Comparison of ENCODE assay signal across 15 cellular contexts in genomic region chr4:149280886-149281285, GRCh38.
"Had no signal": no experiment of that assay in that cellular context is flagged by ENCODE, and none has a peak within 500 bp of the region (broad histone marks: within the 10 kb centered on the region; RNA-seq: fewer than 3 reads in every experiment).

No MANE protein-coding gene starts in this region.

- H3K27ac Mint-ChIP-seq: naive thymus-derived CD8-positive, alpha-beta T cell; stimulated activated memory B cell treated with anti-CD40 and anti-IgM and Interleukin-4, amounts not matched to agents 10 μg/mL and 1 μg/mL and 100 μg/mL, for 72 hours had no signal

- H3K4me3 ChIP-seq: cardiac muscle cell, gastrocnemius medialis, stomach, thoracic aorta, transverse colon had no signal

- H3K4me3 Mint-ChIP-seq: naive thymus-derived CD8-positive, alpha-beta T cell; neural crest cell; stimulated activated memory B cell treated with anti-CD40 and anti-IgM and Interleukin-4, amounts not matched to agents 10 μg/mL and 1 μg/mL and 100 μg/mL, for 72 hours had no signal

- H3K36me3 Mint-ChIP-seq: naive thymus-derived CD8-positive, alpha-beta T cell; stimulated activated memory B cell treated with anti-CD40 and anti-IgM and Interleukin-4, amounts not matched to agents 10 μg/mL and 1 μg/mL and 100 μg/mL, for 72 hours had no signal

- DNase-seq: cerebellar nuclear complex; dermis blood vessel endothelial cell; gastrocnemius medialis; islet precursor cell; mammary epithelial cell; naive thymus-derived CD8-positive, alpha-beta T cell; posterior cingulate gyrus; stimulated activated CD4-positive, alpha-beta T cell treated with anti-CD3 and anti-CD28 coated beads, Interleukin-2, amount 100 ng/mL, for 48 hours; stomach; substantia nigra; transverse colon had no signal

- H3K36me3 ChIP-seq: cardiac muscle cell, gastrocnemius medialis, stomach, thoracic aorta, transverse colon had no signal

- H3K27me3 ChIP-seq: cardiac muscle cell, gastrocnemius medialis, stomach, transverse colon had no signal

- H3K4me1 Mint-ChIP-seq: naive thymus-derived CD8-positive, alpha-beta T cell; neural crest cell; stimulated activated memory B cell treated with anti-CD40 and anti-IgM and Interleukin-4, amounts not matched to agents 10 μg/mL and 1 μg/mL and 100 μg/mL, for 72 hours had no signal

- H3K27me3 Mint-ChIP-seq: stimulated activated memory B cell treated with anti-CD40 and anti-IgM and Interleukin-4, amounts not matched to agents 10 μg/mL and 1 μg/mL and 100 μg/mL, for 72 hours had no signal

- H3K9me3 ChIP-seq: gastrocnemius medialis, stomach, thoracic aorta, transverse colon had no signal

- H3K4me1 ChIP-seq: gastrocnemius medialis, stomach, transverse colon had no signal

- H3K27ac ChIP-seq: cardiac muscle cell, gastrocnemius medialis, stomach, thoracic aorta, transverse colon had no signal

- H3K9me3 Mint-ChIP-seq: naive thymus-derived CD8-positive, alpha-beta T cell; stimulated activated memory B cell treated with anti-CD40 and anti-IgM and Interleukin-4, amounts not matched to agents 10 μg/mL and 1 μg/mL and 100 μg/mL, for 72 hours had no signal
